In the genomic region with DNA sequence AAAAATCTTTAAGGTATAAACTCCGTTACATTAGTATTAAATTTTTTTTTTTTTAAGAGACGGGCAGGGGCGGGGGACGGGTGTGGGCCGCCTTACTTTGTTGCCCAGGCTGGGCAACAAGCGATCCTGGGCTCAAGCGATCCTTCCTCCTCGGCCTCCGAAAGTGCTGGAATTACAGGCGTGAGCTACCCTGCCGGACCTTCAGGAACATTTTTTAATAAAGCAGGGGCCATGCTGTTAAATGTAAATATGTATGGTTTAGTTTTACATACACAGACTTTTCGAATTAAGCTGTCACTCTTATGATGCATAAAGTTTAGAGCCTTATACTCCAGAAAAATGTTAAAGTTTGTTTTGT, we compare ENCODE assay signal across 8 cellular contexts. TPM values are rescaled to one million over a fixed set of nuclear protein-coding genes. Genes with fewer than 3 reads are reported as not detected.
DNase-seq lines count a peak whose midpoint lies in the region; ATAC-seq, FAIRE-seq and TF ChIP-seq lines count a peak whose summit lies in the region.

No MANE protein-coding gene starts in this region.

- no peak for TF ChIP-seq RAD21 in A549 (conservative IDR thresholded peaks at IDR 0.05 in 1 of 2, IDR thresholded peaks at IDR 0.05 in 1 of 2)

- WGBS in A549 (ENCODE audit: missing lambda C conversion rate): 30% methylated on average over 12 of the region's 12 CpGs

- peak overlapping the region; percentile 27 to 56; a peak in 4 of 6 replicates for H3K27ac ChIP-seq in A549

- H3K27me3 Mint-ChIP-seq in HFFc6 (ENCODE audit: insufficient read depth) (peaks cover 2% of the 10 kb centered on the region; the same call in 1 of the 2 replicates), MCF 10A (ENCODE audit: insufficient read depth, unreplicated experiment) (no peaks in the 10 kb centered on the region), mesothelial cell of epicardium (ENCODE audit: low read depth) (no peaks in the 10 kb centered on the region)

- peak overlapping the region; percentile 68 for H3K4me2 ChIP-seq in A549

- H3K4me1 Mint-ChIP-seq in HFFc6 (ENCODE audit: low read depth) (peaks cover 60% of the 10 kb centered on the region), MCF 10A (ENCODE audit: insufficient read depth, unreplicated experiment) (peaks cover 11% of the 10 kb centered on the region), mesothelial cell of epicardium (peaks cover 40% of the 10 kb centered on the region)

- TF ChIP-seq CTCF in A549 (IDR thresholded peaks at IDR 0.05): no peak
- TF ChIP-seq CTCF in HFFc6 (IDR thresholded peaks at IDR 0.05): no peak
- no peak for TF ChIP-seq CTCF in MCF 10A (IDR thresholded peaks at IDR 0.05; ENCODE audit: unreplicated experiment)
- no peak for TF ChIP-seq CTCF in mesothelial cell of epicardium (IDR thresholded peaks at IDR 0.05; ENCODE audit: unreplicated experiment)

- H3K9me3 Mint-ChIP-seq in HFFc6 (no peaks in the 10 kb centered on the region), MCF 10A (ENCODE audit: unreplicated experiment) (no peaks in the 10 kb centered on the region), mesothelial cell of epicardium (no peaks in the 10 kb centered on the region)

- peaks cover 35% of the 10 kb centered on the region for H3K4me1 ChIP-seq in A549

- peak overlapping the region; percentile 63 for H3K27ac Mint-ChIP-seq in HFFc6
- H3K27ac Mint-ChIP-seq in MCF 10A (ENCODE audit: low read depth, unreplicated experiment): peak overlapping the region; percentile 24
- peak overlapping the region; percentile 97 for H3K27ac Mint-ChIP-seq in mesothelial cell of epicardium

- peak overlapping the region; percentile 88 for H3K4me3 ChIP-seq in A549

- FAIRE-seq in A549 (lab: Jason Lieb, UNC): no peak

- H3K9me3 ChIP-seq in A549: no peaks in the 10 kb centered on the region

- intact Hi-C loops in MCF 10A (cut with micrococcal nuclease): no loop called here

- TF ChIP-seq EP300 in A549 (IDR thresholded peaks at IDR 0.05): no peak

- no TSS peak for BruUV-seq in MCF 10A (replicated peaks; lab: Mats Ljungman, UMichigan)

- H3K4me3 Mint-ChIP-seq in HFFc6 (peak overlapping the region; percentile 90), MCF 10A (ENCODE audit: unreplicated experiment) (peak overlapping the region; percentile 86), mesothelial cell of epicardium (peak overlapping the region; percentile 97)

- no peak for ATAC-seq in A549
- no peak for ATAC-seq in HG03457 (IDR thresholded peaks at IDR 0.05; ENCODE audit: unreplicated experiment)

- peak in 1 of 2 experiments; percentile 22 for DNase-seq in A549 (ENCODE audit: low read depth in 1 of 2, low spot score in 1 of 2)
- DNase-seq in HFFc6: no peak
- peak; percentile 30 for DNase-seq in MCF 10A (ENCODE audit: unreplicated experiment)
- no peak for DNase-seq in mesothelial cell of epicardium (ENCODE audit: low spot score in 2 of 2, unreplicated experiment in 2 of 2)
- DNase-seq in GDM1 (lab: John Stamatoyannopoulos, UW): no peak
- DNase-seq in NCI-H187 treated with DMSO at 0.1 percent for 48 hours (lab: John Stamatoyannopoulos, UW): no peak
- DNase-seq in NK-92 (lab: John Stamatoyannopoulos, UW; ENCODE audit: unreplicated experiment): no peak

- POLR2A ChIA-PET in A549 (lab: Yijun Ruan, JAX) (interaction anchor here (0.6 to 1.3 kb wide), 2 partner anchors 76 to 1460 kb away, joined by 5 to 6 read pairs; partner anchors contain the start of gene APPBP2), MCF 10A (lab: Yijun Ruan, JAX) (interaction anchor here (0.7 to 8.7 kb wide), 7 partner anchors 15 to 210 kb away, joined by 3 to 113 read pairs (median 8); partner anchors contain the start of genes APPBP2, BCAS3 and USP32)

- H3K36me3 Mint-ChIP-seq in HFFc6 (ENCODE audit: low read depth) (peaks cover 4% of the 10 kb centered on the region; the same call in 1 of the 2 replicates), MCF 10A (ENCODE audit: insufficient read depth, unreplicated experiment) (peaks cover under 1% of the 10 kb centered on the region), mesothelial cell of epicardium (no peaks in the 10 kb centered on the region)

- TF ChIP-seq POLR2A in A549 (IDR thresholded peaks at IDR 0.05; ENCODE audit: low read length): no peak

- CTCF ChIA-PET in A549 (lab: Yijun Ruan, JAX) (interaction anchor here (0.7 to 3.9 kb wide), 9 partner anchors 11 to 451 kb away, joined by 3 to 31 read pairs (median 8); no protein-coding TSS in a partner anchor), MCF 10A (lab: Yijun Ruan, JAX) (interaction anchor here (0.6 to 1.2 kb wide), 4 partner anchors 10 to 1679 kb away, joined by 3 to 6 read pairs (median 3); no protein-coding TSS in a partner anchor)

TF ChIP-seq in A549, 52 proteins besides CTCF, POLR2A, EP300 and RAD21:
- no peak for TF ChIP-seq BHLHE40 (IDR thresholded peaks at IDR 0.05; ENCODE audit: low read depth, low read length)
- no peak for TF ChIP-seq RARB (CRISPR knock-in tag; IDR thresholded peaks at IDR 0.05)
- no peak for TF ChIP-seq ZSCAN20 (CRISPR knock-in tag; IDR thresholded peaks at IDR 0.05)
- no peak for TF ChIP-seq REST (IDR thresholded peaks at IDR 0.05)
- no peak for TF ChIP-seq ZFP36 (IDR thresholded peaks at IDR 0.05; ENCODE audit: borderline replicate concordance, partially characterized antibody)
- TF ChIP-seq FOSB (CRISPR knock-in tag; IDR thresholded peaks at IDR 0.05): no peak
- TF ChIP-seq RFX5 (IDR thresholded peaks at IDR 0.05): no peak
- TF ChIP-seq, protein P1, sequence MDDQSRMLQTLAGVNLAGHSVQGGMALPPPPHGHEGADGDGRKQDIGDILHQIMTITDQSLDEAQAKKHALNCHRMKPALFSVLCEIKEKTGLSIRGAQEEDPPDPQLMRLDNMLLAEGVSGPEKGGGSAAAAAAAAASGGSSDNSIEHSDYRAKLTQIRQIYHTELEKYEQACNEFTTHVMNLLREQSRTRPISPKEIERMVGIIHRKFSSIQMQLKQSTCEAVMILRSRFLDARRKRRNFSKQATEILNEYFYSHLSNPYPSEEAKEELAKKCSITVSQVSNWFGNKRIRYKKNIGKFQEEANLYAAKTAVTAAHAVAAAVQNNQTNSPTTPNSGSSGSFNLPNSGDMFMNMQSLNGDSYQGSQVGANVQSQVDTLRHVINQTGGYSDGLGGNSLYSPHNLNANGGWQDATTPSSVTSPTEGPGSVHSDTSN (IDR thresholded peaks at IDR 0.05): no peak
- no peak for TF ChIP-seq FOXS1 (CRISPR knock-in tag; IDR thresholded peaks at IDR 0.05)
- TF ChIP-seq EHF (CRISPR knock-in tag; IDR thresholded peaks at IDR 0.05): no peak
- TF ChIP-seq HOXB5 (CRISPR knock-in tag; IDR thresholded peaks at IDR 0.05): no peak

RNA-seq across cellular contexts. Expression of gene PPM1D, which starts 2.4 kb away (rescaled TPM):
- polyA plus RNA-seq in A549 (2011; rRNA removed) (10.5 and 11.6 TPM in 2 replicates), A549 (2017; fragmentation: RNase III; extraction: RNeasy Plus Mini Kit Qiagen cat#74134 plus additional on column Dnase treatment) (12.0 to 13.5 TPM (median 13.5 TPM) in 3 replicates)
- polyA plus RNA-seq in A549 (2012; cell fraction: cytosol; rRNA removed): 4.1 and 4.8 TPM in 2 replicates
- 3.6 and 4.9 TPM in 2 replicates for polyA plus RNA-seq in A549 (2012; cell fraction: nucleus; rRNA removed)
- polyA minus RNA-seq in A549 (2011; rRNA and poly(A)+ RNA removed): 11.1 and 12.2 TPM in 2 replicates
- 10 to 100 TPM; 13.3 to 14.2 (median 13.5) TPM for total RNA-seq in HFFc6 (2021; fragmentation: NEBNext Ultra II Directional; extraction: Animal tissue kit (Norgen Biotek cat#: 25700))
- total RNA-seq in MCF 10A (2022) (14.3 and 16.1 TPM in 2 replicates), mesothelial cell of epicardium (26.4 to 28.9 TPM (median 26.7 TPM) in 3 replicates)

Comparison
In these comparisons a context has a peak if more than half of its experiments do, and no peak if none do; other contexts are left out.
1. H3K27ac Mint-ChIP-seq: peak in every context shown above with its lines; median percentile 97 in mesothelial cell of epicardium; 63 in HFFc6; 24 in MCF 10A.